Comparison of ENCODE assay signal across 8 cellular contexts in genomic region chr9:36572515-36573418, GRCh38. TPM values are rescaled to one million over a fixed set of nuclear protein-coding genes. Genes with fewer than 3 reads are reported as not detected.
DNase-seq lines count a peak whose midpoint lies in the region; ATAC-seq and TF ChIP-seq lines count a peak whose summit lies in the region.

MELK (plus strand) TSS chr9:36572895; CDS start chr9:36581682, 8,787 bp downstream.

- ATAC-seq in GM18511 (IDR thresholded peaks at IDR 0.05; ENCODE audit: unreplicated experiment) (peak; percentile 63), HG03097 (IDR thresholded peaks at IDR 0.05; ENCODE audit: low FRiP score, unreplicated experiment) (peak; percentile 68)

- peak; percentile 90 for DNase-seq in 8988T
- DNase-seq in NCI-H345 treated with DMSO at 0.1 percent for 48 hours (lab: John Stamatoyannopoulos, UW; ENCODE audit: unreplicated experiment) = peak; percentile 60
- DNase-seq in activated CD4-positive, alpha-beta T cell treated with anti-CD3 and anti-CD28 coated beads for 1 hour = peak; percentile 72
- peak; percentile 69 for DNase-seq in cerebellar cortex (ENCODE audit: low spot score)
- DNase-seq in kidney epithelial cell (ENCODE audit: low read depth) = no peak
- DNase-seq in stimulated activated CD4-positive, alpha-beta T cell treated with anti-CD3 and anti-CD28 coated beads, Interleukin-15, amount 100 ng/mL, for 1 hour (ENCODE audit: low read depth in 1 of 2, low spot score in 1 of 2) = peak; percentile 59 to 80

- H3K36me3 ChIP-seq in kidney epithelial cell (ENCODE audit: control insufficient read depth, insufficient read depth, low read length) = no peaks in the 10 kb centered on the region

- H3K4me3 ChIP-seq in kidney epithelial cell (ENCODE audit: low read depth, low read length) = peak within 1 kb of the TSS; percentile 70

- H3K27me3 ChIP-seq in kidney epithelial cell (ENCODE audit: control insufficient read depth, insufficient read depth, low read length) = no peaks in the 10 kb centered on the region

- TF ChIP-seq CTCF in kidney epithelial cell (IDR thresholded peaks at IDR 0.05; ENCODE audit: insufficient read depth, low read length, poor library complexity, severe bottlenecking) = no peak

RNA-seq across cellular contexts. Expression of gene MELK, which starts in this region (rescaled TPM):
- 15.0 and 16.0 TPM in 2 replicates for total RNA-seq in kidney epithelial cell
